In the genomic region with DNA sequence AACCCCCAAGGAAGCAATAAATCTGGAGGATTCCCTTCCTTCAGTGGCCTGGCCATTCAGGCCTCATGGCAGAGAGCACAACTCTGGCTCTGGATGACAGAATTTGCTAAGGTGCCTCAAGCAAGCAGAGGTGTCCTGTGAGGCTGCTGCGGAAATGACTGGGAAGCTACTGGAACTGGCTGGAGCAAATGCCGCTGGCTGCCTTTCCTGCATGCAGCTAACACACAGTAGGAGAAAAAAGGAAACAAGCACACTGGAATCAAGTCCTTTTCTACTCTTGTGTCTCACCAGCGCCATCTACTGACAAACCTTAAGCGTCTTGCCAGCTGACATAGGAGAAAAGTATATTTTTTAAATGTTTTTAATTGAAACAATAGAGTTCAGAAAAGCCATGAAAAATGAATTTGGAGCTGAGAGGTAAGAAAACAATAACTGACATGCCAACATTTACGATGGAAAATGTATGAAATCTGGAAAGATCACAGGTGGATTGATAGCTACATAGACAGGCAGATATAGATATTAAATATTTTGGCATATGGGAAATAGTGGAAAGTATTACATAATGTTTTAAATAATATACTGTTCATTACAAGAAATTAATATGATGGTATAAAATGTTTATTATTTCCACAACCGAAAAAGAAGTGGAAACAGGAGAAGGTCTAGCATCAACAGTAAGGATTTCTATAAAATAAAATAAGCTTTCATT, we compare ENCODE assay signal across 8 cellular contexts.
DNase-seq lines count a peak whose midpoint lies in the region; ATAC-seq and TF ChIP-seq lines count a peak whose summit lies in the region.

No MANE protein-coding gene starts in this region.

- H3K4me1 ChIP-seq in heart right ventricle (no peaks in the 10 kb centered on the region), esophagus squamous epithelium (no peaks in the 10 kb centered on the region)

- WGBS in heart right ventricle, 2 donors, result 15 to 16% methylated on average over 6 of the region's 6 CpGs
- WGBS in esophagus squamous epithelium, 2 donors, result 13 to 14% methylated on average over 4 to 5 of the region's 6 CpGs

- H3K36me3 ChIP-seq in heart right ventricle, result no peaks in the 10 kb centered on the region
- no peaks in the 10 kb centered on the region for H3K36me3 ChIP-seq in esophagus squamous epithelium

- TF ChIP-seq POLR2A in esophagus squamous epithelium (IDR thresholded peaks at IDR 0.05), result no peak

- POLR2A ChIA-PET in naive thymus-derived CD8-positive, alpha-beta T cell (lab: Charles Lee), result no interaction called here

- H3K27ac ChIP-seq in heart right ventricle (no peak overlapping the region), esophagus squamous epithelium (no peak overlapping the region)

- H3K36me3 Mint-ChIP-seq in naive thymus-derived CD8-positive, alpha-beta T cell, result no peaks in the 10 kb centered on the region

- no peaks in the 10 kb centered on the region for H3K4me1 Mint-ChIP-seq in naive thymus-derived CD8-positive, alpha-beta T cell

- DNase-seq in heart right ventricle, result peak in 1 of 2 donors; percentile 14
- DNase-seq in left ventricle myocardium superior, result no peak
- DNase-seq in NCI-H1105 treated with DMSO at 0.1 percent for 48 hours (lab: John Stamatoyannopoulos, UW), result peak; percentile 70
- peak; percentile 87 for DNase-seq in SK-MEL-5 (ENCODE audit: low read depth, low spot score)
- DNase-seq in esophagus squamous epithelium (lab: John Stamatoyannopoulos, UW), result no peak
- peak; percentile 4 for DNase-seq in occipital lobe (lab: John Stamatoyannopoulos, UW)
- DNase-seq in naive thymus-derived CD8-positive, alpha-beta T cell, result no peak

- in situ Hi-C loops in SK-MEL-5 (cut with HindIII; ENCODE audit: low pct_unique_long_range_greater_than_20kb, low sequenced_read_pairs), result no loop called here

- intact Hi-C loops in heart right ventricle (cut with DNase I) (loop anchor here in 3 of 10 donors (5.0 to 10.0 kb wide), 2 partner anchors 821 to 824 kb away; no protein-coding TSS in a partner anchor), left ventricle myocardium superior (cut with micrococcal nuclease) (no loop called here), esophagus squamous epithelium (cut with DNase I) (no loop called here)

- no peak for ATAC-seq in heart right ventricle
- ATAC-seq in left ventricle myocardium superior, result no peak
- ATAC-seq in HG02571 (IDR thresholded peaks at IDR 0.05; ENCODE audit: unreplicated experiment), result peak; percentile 71
- ATAC-seq in naive thymus-derived CD8-positive, alpha-beta T cell, result no peak

- H3K4me3 ChIP-seq in heart right ventricle (no peak overlapping the region), esophagus squamous epithelium (no peak overlapping the region)

- no peak overlapping the region for H3K27ac Mint-ChIP-seq in naive thymus-derived CD8-positive, alpha-beta T cell

- peaks cover 0 to 1% (median 0%) of the 10 kb centered on the region in 5 donors for H3K27me3 Mint-ChIP-seq in naive thymus-derived CD8-positive, alpha-beta T cell

- H3K27me3 ChIP-seq in heart right ventricle (no peaks in the 10 kb centered on the region), esophagus squamous epithelium (no peaks in the 10 kb centered on the region)

- H3K4me3 Mint-ChIP-seq in naive thymus-derived CD8-positive, alpha-beta T cell, result no peak overlapping the region

- TF ChIP-seq CTCF in heart right ventricle (IDR thresholded peaks at IDR 0.05) (peak; percentile 9 to 67 (median 62)), esophagus squamous epithelium (IDR thresholded peaks at IDR 0.05) (peak; percentile 25 to 64 (median 45))

- H3K9me3 Mint-ChIP-seq in naive thymus-derived CD8-positive, alpha-beta T cell, result no peaks in the 10 kb centered on the region

- H3K9me3 ChIP-seq in heart right ventricle (no peaks in the 10 kb centered on the region), esophagus squamous epithelium (no peaks in the 10 kb centered on the region)

Comparison
In these comparisons a context has a peak if more than half of its experiments do, and no peak if none do; other contexts are left out.
1. DNase-seq: peak in NCI-H1105 treated with DMSO at 0.1 percent for 48 hours (single experiment), SK-MEL-5 (single experiment) and occipital lobe (single experiment); none in left ventricle myocardium superior (single experiment), esophagus squamous epithelium (single experiment) and naive thymus-derived CD8-positive, alpha-beta T cell (0 of 10).